Comparison of ENCODE assay signal across 37 cellular contexts in the genomic region with DNA sequence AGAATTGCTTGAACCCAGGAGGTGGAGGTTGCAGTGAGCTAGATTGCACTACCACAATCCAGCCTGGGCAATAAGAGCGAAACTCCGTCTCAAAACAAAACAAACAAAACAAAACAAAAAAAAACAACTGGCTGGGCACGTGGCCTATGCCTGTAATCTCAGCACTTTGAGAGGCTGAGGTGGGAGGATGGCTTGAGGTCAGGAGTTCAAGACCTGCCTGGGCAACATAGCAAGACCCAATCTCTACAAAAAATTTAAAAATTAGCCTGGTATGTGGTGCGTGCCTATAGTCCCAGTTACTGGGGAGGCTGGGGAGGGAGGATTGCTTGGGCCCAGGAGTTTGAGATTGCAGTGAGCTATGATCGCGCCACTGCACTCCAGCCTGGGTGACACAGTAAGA. TPM values are rescaled to one million over a fixed set of nuclear protein-coding genes. Genes with fewer than 3 reads are reported as not detected.
"Had no signal": no experiment of that assay in that cellular context is flagged by ENCODE, and none has a peak within 500 bp of the region (broad histone marks: within the 10 kb centered on the region; RNA-seq: fewer than 3 reads in every experiment).

No MANE protein-coding gene starts in this region.

- H3K27me3 ChIP-seq: MG63 had no signal

- DNase-seq: Karpas-422, Kasumi-1, MG63, MM.1S, MV-4-11, NCI-H1048, NCI-H1092, NCI-H1092 treated with DMSO at 0.1 percent for 48 hours, NCI-H1105, NCI-H1105 treated with DMSO at 0.1 percent for 48 hours, NCI-H1417, NCI-H1417 treated with DMSO at 0.1 percent for 48 hours, NCI-H1436, NCI-H1436 treated with DMSO at 0.1 percent for 48 hours, NCI-H146, NCI-H1694, NCI-H1694 treated with DMSO at 0.1 percent for 48 hours, NCI-H187, NCI-H187 treated with DMSO at 0.1 percent for 48 hours, NCI-H1930, NCI-H2029, NCI-H2029 treated with DMSO at 0.1 percent for 48 hours, NCI-H2081, NCI-H2081 treated with DMSO at 0.1 percent for 48 hours, NCI-H2107, NCI-H2171, NCI-H2171 treated with DMSO at 0.1 percent for 48 hours, NCI-H2227 treated with DMSO at 0.1 percent for 48 hours, NCI-H226, NCI-H345, NCI-H446, NCI-H446 treated with DMSO at 0.1 percent for 48 hours, NCI-H510A, NCI-H510A treated with DMSO at 0.1 percent for 48 hours had no signal

- H3K9me3 ChIP-seq: MG63 had no signal

- H3K36me3 ChIP-seq: MG63 had no signal

- H3K4me3 ChIP-seq: MG63 had no signal

RNA-seq across cellular contexts. Expression of a gene that starts 51.8 kb away (rescaled TPM):
- total RNA-seq: LHCN-M2, M059J, NCI-H460 had no signal
